11 cellular contexts compared by ENCODE assay signal in genomic region chr5:98104454-98105188, GRCh38.
"Had no signal": no experiment of that assay in that cellular context is flagged by ENCODE, and none has a peak within 500 bp of the region (broad histone marks: within the 10 kb centered on the region; RNA-seq: fewer than 3 reads in every experiment).

No MANE protein-coding gene starts in this region.

- H3K36me3 Mint-ChIP-seq: activated CD4-positive, alpha-beta memory T cell treated with anti-CD3 and anti-CD28 coated beads for 36 hours; activated naive CD8-positive, alpha-beta T cell treated with anti-CD3 and anti-CD28 coated beads for 36 hours had no signal

- H3K27ac Mint-ChIP-seq: activated CD4-positive, alpha-beta memory T cell treated with anti-CD3 and anti-CD28 coated beads for 36 hours; activated naive CD8-positive, alpha-beta T cell treated with anti-CD3 and anti-CD28 coated beads for 36 hours had no signal

- H3K4me1 Mint-ChIP-seq: activated naive CD8-positive, alpha-beta T cell treated with anti-CD3 and anti-CD28 coated beads for 36 hours had no signal

- DNase-seq: activated CD4-positive, alpha-beta memory T cell treated with anti-CD3 and anti-CD28 coated beads for 36 hours; activated gamma-delta T cell treated with Interleukin-2 at 50 U/mL for 16 hours; activated naive CD8-positive, alpha-beta T cell treated with anti-CD3 and anti-CD28 coated beads for 36 hours; activated T-cell treated with anti-CD3 and anti-CD28 coated beads, Interleukin-2, amount 50 U/mL, for 48 hours; aorta; foreskin melanocyte; heart right ventricle; islet precursor cell; left ventricle myocardium superior; small intestine; tibial artery had no signal

- H3K9me3 Mint-ChIP-seq: activated CD4-positive, alpha-beta memory T cell treated with anti-CD3 and anti-CD28 coated beads for 36 hours; activated naive CD8-positive, alpha-beta T cell treated with anti-CD3 and anti-CD28 coated beads for 36 hours had no signal

- ATAC-seq: heart right ventricle, left ventricle myocardium superior had no signal

- H3K4me3 Mint-ChIP-seq: activated CD4-positive, alpha-beta memory T cell treated with anti-CD3 and anti-CD28 coated beads for 36 hours; activated naive CD8-positive, alpha-beta T cell treated with anti-CD3 and anti-CD28 coated beads for 36 hours had no signal
